ENCODE assay signal across 21 cellular contexts in genomic region chr2:190052307-190052706, GRCh38. TPM values are rescaled to one million over a fixed set of nuclear protein-coding genes. Genes with fewer than 3 reads are reported as not detected.
A peak's percentile ranks its signal among the peaks of the same experiment; 100 is the strongest.
DNase-seq lines count a peak whose midpoint lies in the region; ATAC-seq, FAIRE-seq and TF ChIP-seq lines count a peak whose summit lies in the region.
"Had no signal": no experiment of that assay in that cellular context is flagged by ENCODE, and none has a peak within 500 bp of the region (broad histone marks: within the 10 kb centered on the region; RNA-seq: fewer than 3 reads in every experiment).

No MANE protein-coding gene starts in this region.

- H2AFZ ChIP-seq in keratinocyte (ENCODE audit: control insufficient read depth, low read length), result peak overlapping the region; percentile 73
- H2AFZ ChIP-seq: GM23248 had no signal

- TF ChIP-seq CTCF in RWPE1 (conservative IDR thresholded peaks at IDR 0.05; ENCODE audit: low read depth) (no peak), epithelial cell of esophagus (IDR thresholded peaks at IDR 0.05; ENCODE audit: insufficient read depth, low read depth, low read length, missing control alignments) (no peak), keratinocyte (optimal IDR thresholded peaks at IDR 0.05 in 1 of 3, IDR thresholded peaks at IDR 0.05 in 1 of 3, conservative IDR thresholded peaks at IDR 0.05 in 1 of 3; ENCODE audit: extremely low read depth in 1 of 3, insufficient read depth in 2 of 3, low read length in 3 of 3) (no peak), right atrium auricular region (IDR thresholded peaks at IDR 0.05) (no peak)

- H3K27ac ChIP-seq in RWPE1, result no peak overlapping the region
- no peak overlapping the region for H3K27ac ChIP-seq in keratinocyte (ENCODE audit: control insufficient read depth, insufficient read depth, low read length)
- no peak overlapping the region for H3K27ac ChIP-seq in right atrium auricular region
- H3K27ac ChIP-seq: BLaER1 treated with 17β-estradiol and CSF1 and Interleukin-3, amounts not matched to agents 10 nM and 100 nM; GM23248 had no signal

- H3K27me3 ChIP-seq in keratinocyte (ENCODE audit: control insufficient read depth, extremely low read depth, insufficient read depth, low read length), result no peaks in the 10 kb centered on the region
- no peaks in the 10 kb centered on the region for H3K27me3 ChIP-seq in right atrium auricular region
- H3K27me3 ChIP-seq: BLaER1 treated with 17β-estradiol and CSF1 and Interleukin-3, amounts not matched to agents 10 nM and 100 nM had no signal

- no peak for TF ChIP-seq POLR2A in H54 (IDR thresholded peaks at IDR 0.05; ENCODE audit: low read depth, low read length)

- FAIRE-seq in H54 (lab: Jason Lieb, UNC), result peak; percentile 30
- peak; percentile 90 for FAIRE-seq in keratinocyte (lab: Jason Lieb, UNC)
- FAIRE-seq: GM19239 had no signal

- H3K36me3 ChIP-seq in keratinocyte (ENCODE audit: control insufficient read depth in 2 of 2, extremely low read depth in 1 of 2, insufficient read depth in 2 of 2, low read length in 2 of 2), result no peaks in the 10 kb centered on the region
- no peaks in the 10 kb centered on the region for H3K36me3 ChIP-seq in right atrium auricular region
- H3K36me3 ChIP-seq: BLaER1 treated with 17β-estradiol and CSF1 and Interleukin-3, amounts not matched to agents 10 nM and 100 nM had no signal

- DNase-seq in H54 (ENCODE audit: insufficient read length, low spot score), result no peak
- peak; percentile 35 for DNase-seq in RWPE1 (ENCODE audit: low spot score)
- DNase-seq in epithelial cell of esophagus (ENCODE audit: low read depth), result peak; percentile 81
- DNase-seq in keratinocyte (ENCODE audit: low read depth, low spot score), result peak; percentile 42
- DNase-seq in cerebellar cortex (ENCODE audit: low spot score), result no peak
- no peak for DNase-seq in right atrium auricular region (ENCODE audit: low spot score)
- no peak for DNase-seq in AG08396 (ENCODE audit: low spot score)
- DNase-seq: 8988T; Calu3; CD8-positive, alpha-beta T cell; DMS79 treated with DMSO at 0.1 percent for 48 hours; GF-D8; GM23248; H7; HFFc6 had no signal

- peak overlapping the region; percentile 75 for H3K4me2 ChIP-seq in keratinocyte (ENCODE audit: control insufficient read depth, extremely low read depth, insufficient read depth, low read depth, low read length)
- H3K4me2 ChIP-seq: BLaER1 treated with 17β-estradiol and CSF1 and Interleukin-3, amounts not matched to agents 10 nM and 100 nM had no signal

- H3K9me1 ChIP-seq in keratinocyte (ENCODE audit: control insufficient read depth, extremely low read depth, insufficient read depth, low read length), result no peaks in the 10 kb centered on the region

- dilution Hi-C loops in keratinocyte (cut with MboI; ENCODE audit: extremely low pct_ligation_motif_present, low sequenced_read_pairs), result no loop called here

- no peaks in the 10 kb centered on the region for H3K79me2 ChIP-seq in keratinocyte (ENCODE audit: control insufficient read depth, insufficient read depth, low read length)

- CTCF ChIA-PET in RWPE1 (lab: Yijun Ruan, JAX), result no interaction called here

- ATAC-seq in GM18873 (IDR thresholded peaks at IDR 0.05; ENCODE audit: low FRiP score, unreplicated experiment), result no peak
- ATAC-seq: CD8-positive, alpha-beta T cell; HCT116 had no signal

- H3K9me3 ChIP-seq in keratinocyte (ENCODE audit: control insufficient read depth, low read depth, low read length) (no peaks in the 10 kb centered on the region), right atrium auricular region (no peaks in the 10 kb centered on the region)
- H3K9me3 ChIP-seq: BLaER1 treated with 17β-estradiol and CSF1 and Interleukin-3, amounts not matched to agents 10 nM and 100 nM had no signal

- POLR2A ChIA-PET in RWPE1 (lab: Yijun Ruan, JAX; ENCODE audit: low non-redundant PET), result no interaction called here

- no peak overlapping the region for H3K9ac ChIP-seq in keratinocyte (ENCODE audit: control insufficient read depth, extremely low read depth, insufficient read depth, low read length)
- H3K9ac ChIP-seq: BLaER1 treated with 17β-estradiol and CSF1 and Interleukin-3, amounts not matched to agents 10 nM and 100 nM; GM23248 had no signal

- H3K4me3 ChIP-seq in epithelial cell of esophagus (ENCODE audit: low read length) (no peak overlapping the region), keratinocyte (ENCODE audit: control insufficient read depth in 2 of 3, extremely low read depth in 1 of 3, insufficient read depth in 2 of 3, low read depth in 1 of 3, low read length in 3 of 3) (peak overlapping the region in 1 of 3 experiments; percentile 20), right atrium auricular region (no peak overlapping the region)
- H3K4me3 ChIP-seq: BLaER1 treated with 17β-estradiol and CSF1 and Interleukin-3, amounts not matched to agents 10 nM and 100 nM; GM23248 had no signal

- H4K20me1 ChIP-seq in keratinocyte (ENCODE audit: control insufficient read depth, extremely low read depth, insufficient read depth, low read length), result no peaks in the 10 kb centered on the region
- H4K20me1 ChIP-seq: BLaER1 treated with 17β-estradiol and CSF1 and Interleukin-3, amounts not matched to agents 10 nM and 100 nM had no signal

- H3K4me1 ChIP-seq in keratinocyte (ENCODE audit: control insufficient read depth, extremely low read depth, insufficient read depth, low read length), result peaks cover 17% of the 10 kb centered on the region
- no peaks in the 10 kb centered on the region for H3K4me1 ChIP-seq in right atrium auricular region
- H3K4me1 ChIP-seq: BLaER1 treated with 17β-estradiol and CSF1 and Interleukin-3, amounts not matched to agents 10 nM and 100 nM had no signal

RNA-seq across cellular contexts. Expression of gene MSTN, which starts 10.2 kb away (rescaled TPM):
- 0.01 to 0.10 TPM in 2 of 3 replicates, not detected in the other for polyA plus RNA-seq in keratinocyte
- 0.34 TPM for polyA plus RNA-seq in keratinocyte (2011; ENCODE audit: low read depth)
- 0.02 TPM in 1 of 2 replicates, not detected in the other for polyA plus RNA-seq in keratinocyte (2011; cell fraction: cytosol; rRNA removed)
- polyA plus RNA-seq in keratinocyte (2011; cell fraction: nucleus; rRNA removed), result 0.33 TPM in 2 replicates
- 0.20 TPM in 1 of 2 replicates, not detected in the other for polyA plus RNA-seq in keratinocyte (2012; ENCODE audit: low replicate concordance)
- 0.06 TPM in 1 of 3 replicates, not detected in the others for polyA minus RNA-seq in keratinocyte
- polyA minus RNA-seq in keratinocyte (2011; cell fraction: cytosol; rRNA and poly(A)+ RNA removed), result not detected
- polyA minus RNA-seq in keratinocyte (2011; cell fraction: nucleus; rRNA and poly(A)+ RNA removed), result 0.23 TPM in 1 of 2 replicates, not detected in the other
- total RNA-seq in right atrium auricular region, result under 1 TPM; 0.12 to 0.19 TPM
- total RNA-seq: A673; B cell; CD8-positive, alpha-beta T cell; H7; HFFc6 had no signal

Comparison
In these comparisons a context has a peak if more than half of its experiments do, and no peak if none do; other contexts are left out.
1. DNase-seq: peak in RWPE1 (single experiment), epithelial cell of esophagus (single experiment) and keratinocyte (single experiment); none in H54 (single experiment), cerebellar cortex (single experiment), right atrium auricular region (single experiment) and AG08396 (single experiment).